ENCODE assay signal across 11 cellular contexts in genomic region chr12:120851444-120851843, GRCh38.
DNase-seq lines count a peak whose midpoint lies in the region; ATAC-seq lines count a peak whose summit lies in the region.
"Had no signal": no experiment of that assay in that cellular context is flagged by ENCODE, and none has a peak within 500 bp of the region (broad histone marks: within the 10 kb centered on the region; RNA-seq: fewer than 3 reads in every experiment).

No MANE protein-coding gene starts in this region.

- peak overlapping the region; percentile 27 for H3K4me3 Mint-ChIP-seq in stimulated activated memory B cell treated with anti-CD40 and anti-IgM and Interleukin-4, amounts not matched to agents 10 μg/mL and 1 μg/mL and 100 μg/mL, for 72 hours

- H3K4me1 Mint-ChIP-seq in stimulated activated memory B cell treated with anti-CD40 and anti-IgM and Interleukin-4, amounts not matched to agents 10 μg/mL and 1 μg/mL and 100 μg/mL, for 72 hours: peaks cover 62% of the 10 kb centered on the region

- no peaks in the 10 kb centered on the region for H3K9me3 Mint-ChIP-seq in stimulated activated memory B cell treated with anti-CD40 and anti-IgM and Interleukin-4, amounts not matched to agents 10 μg/mL and 1 μg/mL and 100 μg/mL, for 72 hours

- ATAC-seq in HG02763 (IDR thresholded peaks at IDR 0.05; ENCODE audit: unreplicated experiment): peak; percentile 43
- peak; percentile 81 for ATAC-seq in stimulated activated memory B cell treated with anti-CD40 and anti-IgM and Interleukin-4, amounts not matched to agents 10 μg/mL and 1 μg/mL and 100 μg/mL, for 72 hours

- no peaks in the 10 kb centered on the region for H3K36me3 Mint-ChIP-seq in stimulated activated memory B cell treated with anti-CD40 and anti-IgM and Interleukin-4, amounts not matched to agents 10 μg/mL and 1 μg/mL and 100 μg/mL, for 72 hours

- DNase-seq in SIG-M5 treated with dmso at 0.1 percent for 504 hours (lab: John Stamatoyannopoulos, UW; ENCODE audit: unreplicated experiment) (peak; percentile 36), SIG-M5 (lab: John Stamatoyannopoulos, UW) (no peak), NOMO-1 treated with dmso at 0.1 percent for 144 hours (lab: John Stamatoyannopoulos, UW; ENCODE audit: unreplicated experiment) (peak; percentile 54), NCI-H1105 (lab: John Stamatoyannopoulos, UW) (no peak), pons (ENCODE audit: low spot score) (no peak)
- DNase-seq in activated naive CD4-positive, alpha-beta T cell (lab: John Stamatoyannopoulos, UW): no peak
- DNase-seq: DMS53; NCI-H524 treated with DMSO at 0.1 percent for 48 hours; stimulated activated naive CD4-positive, alpha-beta T cell had no signal

- H3K27me3 Mint-ChIP-seq in stimulated activated memory B cell treated with anti-CD40 and anti-IgM and Interleukin-4, amounts not matched to agents 10 μg/mL and 1 μg/mL and 100 μg/mL, for 72 hours: no peaks in the 10 kb centered on the region

- peak overlapping the region; percentile 74 for H3K27ac Mint-ChIP-seq in stimulated activated memory B cell treated with anti-CD40 and anti-IgM and Interleukin-4, amounts not matched to agents 10 μg/mL and 1 μg/mL and 100 μg/mL, for 72 hours

Comparison
In these comparisons a context has a peak if more than half of its experiments do, and no peak if none do; other contexts are left out.
1. DNase-seq: peak in SIG-M5 treated with dmso at 0.1 percent for 504 hours (single experiment) and NOMO-1 treated with dmso at 0.1 percent for 144 hours (single experiment); none in SIG-M5 (single experiment), NCI-H1105 (single experiment), activated naive CD4-positive, alpha-beta T cell (0 of 4) and pons (single experiment).